Comparison of ENCODE assay signal across 16 cellular contexts in the genomic region with DNA sequence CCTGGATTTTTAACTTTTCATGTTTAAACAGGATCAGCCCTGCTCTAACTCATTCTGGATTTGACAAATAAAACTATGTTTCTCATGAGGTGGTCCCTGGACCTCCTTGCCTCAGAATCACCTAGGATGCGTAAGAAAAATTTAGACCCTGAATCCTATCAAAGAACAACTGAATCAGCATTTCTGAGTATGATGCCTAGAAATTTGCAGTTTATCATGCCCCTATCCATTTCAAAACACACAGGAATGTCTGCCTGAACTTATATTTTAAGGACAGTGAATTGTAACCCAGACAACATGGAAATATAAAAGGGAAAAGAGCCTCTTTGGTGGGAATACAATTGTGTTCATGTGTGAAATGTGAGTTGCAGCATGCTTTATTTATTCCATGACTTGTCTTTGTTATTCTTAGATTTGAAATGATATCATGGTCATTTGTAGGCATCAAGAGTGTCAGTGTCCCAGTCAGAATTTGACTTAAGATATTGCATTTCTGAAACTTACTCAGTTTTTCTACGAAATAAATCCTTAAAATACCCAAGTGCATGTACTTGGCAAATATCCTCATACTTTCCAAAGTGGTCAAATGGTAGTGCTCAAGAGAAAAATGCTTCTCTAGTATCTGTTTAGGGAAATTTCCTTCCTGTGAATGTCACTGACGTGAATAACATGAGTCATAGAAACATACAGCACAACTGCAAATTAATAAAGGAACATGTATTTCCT.
DNase-seq lines count a peak whose midpoint lies in the region; ATAC-seq and TF ChIP-seq lines count a peak whose summit lies in the region.
"Had no signal": no experiment of that assay in that cellular context is flagged by ENCODE, and none has a peak within 500 bp of the region (broad histone marks: within the 10 kb centered on the region; RNA-seq: fewer than 3 reads in every experiment).

No MANE protein-coding gene starts in this region.

- H3K4me3 ChIP-seq in BJ (ENCODE audit: low read depth, low read length) (no peak overlapping the region), endodermal cell (ENCODE audit: low read length) (no peak overlapping the region)
- H3K4me3 ChIP-seq: SJSA1 had no signal

- DNase-seq in BJ (ENCODE audit: low read depth) (peak; percentile 7), OCI-M1 (lab: John Stamatoyannopoulos, UW) (peak; percentile 29), endodermal cell (no peak), non-pigmented ciliary epithelial cell (ENCODE audit: low read depth) (peak; percentile 55), SKM-1 (lab: John Stamatoyannopoulos, UW; ENCODE audit: unreplicated experiment) (no peak), SHP77 treated with DMSO at 0.1 percent for 48 hours (lab: John Stamatoyannopoulos, UW) (no peak)
- DNase-seq: activated CD4-positive, CD25-positive, alpha-beta regulatory T cell; activated T-cell treated with anti-CD3 and anti-CD28 coated beads for 4 hours; CD4-positive, CD25-positive, alpha-beta regulatory T cell; mesendoderm; stimulated activated CD4-positive, alpha-beta T cell treated with anti-CD3 and anti-CD28 coated beads, Interleukin-2, amount 100 ng/mL, for 48 hours; stimulated activated naive B cell treated with anti-CD40 and anti-IgM and Interleukin-4, amounts not matched to agents 10 μg/mL and 1 μg/mL and 100 μg/mL, for 72 hours had no signal

- peak overlapping the region; percentile 3 for H3K27ac ChIP-seq in endodermal cell (ENCODE audit: low read depth, low read length)
- H3K27ac ChIP-seq: SJSA1 had no signal

- H3K27me3 ChIP-seq in BJ (ENCODE audit: control insufficient read depth, insufficient read depth, low read length) (no peaks in the 10 kb centered on the region), endodermal cell (ENCODE audit: control insufficient read depth, insufficient read depth, low read length, poor library complexity, severe bottlenecking) (no peaks in the 10 kb centered on the region)
- H3K27me3 ChIP-seq: SJSA1 had no signal

- no peaks in the 10 kb centered on the region for H3K9me3 ChIP-seq in endodermal cell (ENCODE audit: control insufficient read depth, low read length)
- H3K9me3 ChIP-seq: SJSA1 had no signal

- CTCF ChIA-PET in BJ (lab: Yijun Ruan, JAX), result interaction anchor here (1.5 kb wide), 1 partner anchor 295 kb away, joined by 4 read pairs; no protein-coding TSS in a partner anchor

- H3K4me1 ChIP-seq in endodermal cell (ENCODE audit: control insufficient read depth, insufficient read depth, low read length), result no peaks in the 10 kb centered on the region

- no peaks in the 10 kb centered on the region for H3K27me3 Mint-ChIP-seq in endodermal cell (ENCODE audit: insufficient read depth)
- H3K27me3 Mint-ChIP-seq: CD4-positive, CD25-positive, alpha-beta regulatory T cell; progenitor cell of endocrine pancreas; stimulated activated naive B cell treated with anti-CD40 and anti-IgM and Interleukin-4, amounts not matched to agents 10 μg/mL and 1 μg/mL and 100 μg/mL, for 72 hours had no signal

- TF ChIP-seq CTCF in BJ (IDR thresholded peaks at IDR 0.05; ENCODE audit: insufficient read depth, low read depth, low read length) (no peak), endodermal cell (conservative IDR thresholded peaks at IDR 0.05) (no peak)

- H3K36me3 ChIP-seq in BJ (ENCODE audit: control insufficient read depth, insufficient read depth, low read length) (peaks cover 2% of the 10 kb centered on the region; the same call in 1 of the 2 replicates), endodermal cell (ENCODE audit: control insufficient read depth, insufficient read depth, low read length) (no peaks in the 10 kb centered on the region)

- H3K27ac Mint-ChIP-seq in endodermal cell, result no peak overlapping the region
- H3K27ac Mint-ChIP-seq: CD4-positive, CD25-positive, alpha-beta regulatory T cell; progenitor cell of endocrine pancreas; stimulated activated naive B cell treated with anti-CD40 and anti-IgM and Interleukin-4, amounts not matched to agents 10 μg/mL and 1 μg/mL and 100 μg/mL, for 72 hours had no signal

- POLR2A ChIA-PET in BJ (lab: Charles Lee), result no interaction called here

- no peak overlapping the region for H3K4me3 Mint-ChIP-seq in endodermal cell
- H3K4me3 Mint-ChIP-seq: CD4-positive, CD25-positive, alpha-beta regulatory T cell; stimulated activated naive B cell treated with anti-CD40 and anti-IgM and Interleukin-4, amounts not matched to agents 10 μg/mL and 1 μg/mL and 100 μg/mL, for 72 hours had no signal

- WGBS in endodermal cell (ENCODE audit: insufficient coverage in 1 of 2, insufficient read length in 1 of 2), 2 experiments, result 91% methylated on average over 3 of the region's 3 CpGs; no CpG with 5 or more reads in 1 of the 2 experiments

- ATAC-seq in GM21717 (IDR thresholded peaks at IDR 0.05; ENCODE audit: unreplicated experiment) (no peak), GM21737 (IDR thresholded peaks at IDR 0.05; ENCODE audit: unreplicated experiment) (no peak)
- ATAC-seq: stimulated activated naive B cell treated with anti-CD40 and anti-IgM and Interleukin-4, amounts not matched to agents 10 μg/mL and 1 μg/mL and 100 μg/mL, for 72 hours had no signal

- H3K9ac ChIP-seq in endodermal cell (ENCODE audit: extremely low read depth, low read length, poor library complexity, severe bottlenecking), result no peak overlapping the region

- no peaks in the 10 kb centered on the region for H3K9me3 Mint-ChIP-seq in endodermal cell
- H3K9me3 Mint-ChIP-seq: CD4-positive, CD25-positive, alpha-beta regulatory T cell; stimulated activated naive B cell treated with anti-CD40 and anti-IgM and Interleukin-4, amounts not matched to agents 10 μg/mL and 1 μg/mL and 100 μg/mL, for 72 hours had no signal

- H3K4me1 Mint-ChIP-seq in endodermal cell, result peaks cover 6% of the 10 kb centered on the region
- H3K4me1 Mint-ChIP-seq: stimulated activated naive B cell treated with anti-CD40 and anti-IgM and Interleukin-4, amounts not matched to agents 10 μg/mL and 1 μg/mL and 100 μg/mL, for 72 hours had no signal

- no peaks in the 10 kb centered on the region for H3K36me3 Mint-ChIP-seq in endodermal cell (ENCODE audit: low read depth)

Comparison
In these comparisons a context has a peak if more than half of its experiments do, and no peak if none do; other contexts are left out.
1. DNase-seq: peak in BJ (single experiment), OCI-M1 (single experiment) and non-pigmented ciliary epithelial cell (single experiment); none in endodermal cell (single experiment), SKM-1 (single experiment) and SHP77 treated with DMSO at 0.1 percent for 48 hours (single experiment).